Comparison of ENCODE assay signal across 8 cellular contexts in the genomic region with DNA sequence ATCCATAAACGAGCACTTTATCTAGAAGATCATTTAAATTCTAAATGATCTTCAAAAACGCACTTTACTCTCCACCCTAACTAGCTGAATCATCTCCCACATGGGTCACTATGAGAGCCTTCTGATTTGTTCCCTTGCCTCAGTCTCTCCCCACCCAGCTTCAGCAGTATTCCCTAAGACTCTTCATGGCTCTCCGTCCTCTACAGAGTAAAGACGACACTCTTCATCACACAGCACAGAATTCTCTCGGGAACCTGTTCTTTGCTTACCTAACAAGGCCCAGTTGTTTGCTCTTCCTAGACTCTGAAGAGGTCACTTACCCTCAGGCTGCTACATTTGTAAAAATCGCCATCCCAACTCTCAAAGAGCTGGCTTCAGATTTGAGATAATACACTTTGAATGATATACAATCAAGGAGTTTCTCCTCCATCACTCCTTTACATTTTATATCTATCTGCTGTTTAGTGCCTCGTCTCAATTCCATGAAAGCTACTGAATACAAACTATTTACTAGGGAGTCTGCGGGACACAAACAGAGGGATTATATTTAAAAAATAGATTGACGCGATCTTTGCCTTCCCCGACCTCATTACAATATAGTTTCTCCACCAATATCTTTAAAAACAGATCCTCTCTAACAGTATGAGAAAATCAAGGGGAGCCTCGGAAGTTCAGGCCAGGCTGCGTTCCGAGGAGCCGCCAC. TPM values are rescaled to one million over a fixed set of nuclear protein-coding genes. Genes with fewer than 3 reads are reported as not detected.
DNase-seq lines count a peak whose midpoint lies in the region; ATAC-seq lines count a peak whose summit lies in the region.

No MANE protein-coding gene starts in this region.

- WGBS in ectodermal cell, 2 experiments: 25 to 27% methylated on average over 15 of the region's 15 CpGs

- DNase-seq in NCI-H774 (lab: John Stamatoyannopoulos, UW) (peak; percentile 8), KG1 (lab: John Stamatoyannopoulos, UW) (no peak)
- DNase-seq in stimulated activated CD4-positive, alpha-beta T cell treated with anti-CD3 and anti-CD28 coated beads, Interleukin-1b, Interleukin-23, amount 100 ng/mL, for 48 hours: no peak

- H3K27ac ChIP-seq in ectodermal cell (ENCODE audit: insufficient read depth, low read depth, low read length, poor library complexity, severe bottlenecking): no peak overlapping the region

- H3K4me3 ChIP-seq in ectodermal cell (ENCODE audit: insufficient read depth, low read depth, low read length) (peak overlapping the region; percentile 78), neuron (ENCODE audit: low read length) (peak overlapping the region; percentile 90)

- H3K9ac ChIP-seq in ES-I3 (ENCODE audit: low read depth, low read length): peak overlapping the region; percentile 98; the same call in 1 of the 2 replicates

- H3K27me3 ChIP-seq in ectodermal cell (ENCODE audit: control insufficient read depth, insufficient read depth, low read length, poor library complexity, severe bottlenecking): no peaks in the 10 kb centered on the region
- no peaks in the 10 kb centered on the region for H3K27me3 ChIP-seq in neuron (ENCODE audit: insufficient read depth, low read length)

- H3K36me3 ChIP-seq in ES-I3 (ENCODE audit: insufficient read depth, low read length): peaks cover 13% of the 10 kb centered on the region
- peaks cover 9% of the 10 kb centered on the region for H3K36me3 ChIP-seq in ectodermal cell (ENCODE audit: control insufficient read depth, insufficient read depth, low read length)
- peaks cover 15% of the 10 kb centered on the region for H3K36me3 ChIP-seq in neuron (ENCODE audit: insufficient read depth, low read length)

- peak overlapping the region; percentile 22 for H2AFZ ChIP-seq in neuron (ENCODE audit: low read depth, low read length)

- peaks cover 6% of the 10 kb centered on the region; the same call in 1 of the 2 replicates for H3K4me1 ChIP-seq in ES-I3 (ENCODE audit: insufficient read depth, low read length)
- no peaks in the 10 kb centered on the region for H3K4me1 ChIP-seq in ectodermal cell (ENCODE audit: control insufficient read depth, insufficient read depth, low read length)
- peaks cover 11% of the 10 kb centered on the region for H3K4me1 ChIP-seq in neuron (ENCODE audit: insufficient read depth, low read length)

- ATAC-seq in HG02852 (IDR thresholded peaks at IDR 0.05; ENCODE audit: unreplicated experiment) (no peak), HG02870 (IDR thresholded peaks at IDR 0.05; ENCODE audit: unreplicated experiment) (no peak)

- H3K9me3 ChIP-seq in ES-I3 (ENCODE audit: control insufficient read depth, insufficient read depth, low read length): no peaks in the 10 kb centered on the region
- no peaks in the 10 kb centered on the region for H3K9me3 ChIP-seq in ectodermal cell (ENCODE audit: control insufficient read depth, low read length)
- no peaks in the 10 kb centered on the region for H3K9me3 ChIP-seq in neuron (ENCODE audit: low read length)

RNA-seq across cellular contexts. Expression of gene LIG3, which starts 0.5 kb away (rescaled TPM):
- polyA plus RNA-seq in ectodermal cell (2013, experiment 1 of 4): 69.1 TPM
- 66.4 TPM for polyA plus RNA-seq in ectodermal cell (2013, experiment 2 of 4)
- polyA plus RNA-seq in ectodermal cell (2013, experiment 3 of 4): 49.2 TPM
- polyA plus RNA-seq in ectodermal cell (2013, experiment 4 of 4): 52.7 TPM

RNA-seq across cellular contexts. Expression of gene ZNF830, which starts 18.5 kb away (rescaled TPM):
- 16.3 TPM for polyA plus RNA-seq in ectodermal cell (2013, experiment 1 of 4)
- polyA plus RNA-seq in ectodermal cell (2013, experiment 2 of 4): 20.1 TPM
- polyA plus RNA-seq in ectodermal cell (2013, experiment 3 of 4): 11.9 TPM
- polyA plus RNA-seq in ectodermal cell (2013, experiment 4 of 4): 14.8 TPM

RNA-seq across cellular contexts. Expression of gene CCT6B, which starts 18.5 kb away (rescaled TPM):
- polyA plus RNA-seq in ectodermal cell (2013, experiment 1 of 4): 4.0 TPM
- polyA plus RNA-seq in ectodermal cell (2013, experiment 2 of 4): 4.2 TPM
- 2.5 TPM for polyA plus RNA-seq in ectodermal cell (2013, experiment 3 of 4)
- polyA plus RNA-seq in ectodermal cell (2013, experiment 4 of 4): 2.7 TPM
